33 cellular contexts compared by ENCODE assay signal in genomic region chrX:141947350-141947749, GRCh38. TPM values are rescaled to one million over a fixed set of nuclear protein-coding genes. Genes with fewer than 3 reads are reported as not detected.
"Had no signal": no experiment of that assay in that cellular context is flagged by ENCODE, and none has a peak within 500 bp of the region (broad histone marks: within the 10 kb centered on the region; RNA-seq: fewer than 3 reads in every experiment).

No MANE protein-coding gene starts in this region.

- H3K4me1 ChIP-seq: stomach, suprapubic skin, testis, thyroid gland, tibial artery, tibial nerve, transverse colon, upper lobe of left lung, upper lobe of right lung, uterus, vagina had no signal

- H3K4me3 ChIP-seq: stomach, suprapubic skin, testis, thoracic aorta, thyroid gland, tibial artery, tibial nerve, transverse colon, upper lobe of left lung, upper lobe of right lung, uterus, vagina had no signal

- H3K27me3 Mint-ChIP-seq: stimulated activated memory B cell treated with anti-CD40 and anti-IgM and Interleukin-4, amounts not matched to agents 10 μg/mL and 1 μg/mL and 100 μg/mL, for 72 hours; stimulated activated naive B cell treated with anti-CD40 and anti-IgM and Interleukin-4, amounts not matched to agents 10 μg/mL and 1 μg/mL and 100 μg/mL, for 72 hours; stimulated activated naive CD8-positive, alpha-beta T cell treated with anti-CD3 and anti-CD28 coated beads, Interleukin-15, amount 100 ng/mL, for 72 hours; stimulated activated naive CD8-positive, alpha-beta T cell treated with anti-CD3 and anti-CD28 coated beads, Interleukin-15, Interleukin-2, amounts not matched to agents 100 ng/mL and 50 ng/mL, for 24 hours; type B pancreatic cell had no signal

- H3K9me3 Mint-ChIP-seq: stimulated activated memory B cell treated with anti-CD40 and anti-IgM and Interleukin-4, amounts not matched to agents 10 μg/mL and 1 μg/mL and 100 μg/mL, for 72 hours; stimulated activated naive CD8-positive, alpha-beta T cell treated with anti-CD3 and anti-CD28 coated beads, Interleukin-15, amount 100 ng/mL, for 72 hours; stimulated activated naive CD8-positive, alpha-beta T cell treated with anti-CD3 and anti-CD28 coated beads, Interleukin-15, Interleukin-2, amounts not matched to agents 100 ng/mL and 50 ng/mL, for 24 hours; type B pancreatic cell had no signal

- H3K36me3 Mint-ChIP-seq: stimulated activated effector memory CD8-positive, alpha-beta T cell treated with anti-CD3 and anti-CD28 coated beads, Interleukin-12 subunit alpha, Interleukin-12 subunit beta, amount 100 ng/mL, for 72 hours; stimulated activated memory B cell treated with anti-CD40 and anti-IgM and Interleukin-4, amounts not matched to agents 10 μg/mL and 1 μg/mL and 100 μg/mL, for 72 hours; stimulated activated naive B cell treated with anti-CD40 and anti-IgM and Interleukin-4, amounts not matched to agents 10 μg/mL and 1 μg/mL and 100 μg/mL, for 72 hours; type B pancreatic cell had no signal

- DNase-seq: stimulated activated CD4-positive, alpha-beta T cell treated with anti-CD3 and anti-CD28 coated beads, Interleukin-2, amount 100 ng/mL, for 48 hours; stimulated activated CD4-positive, alpha-beta T cell treated with anti-CD3 and anti-CD28 coated beads, Interleukin-4, amount 100 ng/mL, for 1 hour; stimulated activated CD4-positive, alpha-beta T cell treated with anti-CD3 and anti-CD28 coated beads, Interleukin-4, amount 100 ng/mL, for 24 hours; stimulated activated CD4-positive, alpha-beta T cell treated with anti-CD3 and anti-CD28 coated beads, Interleukin-4, amount 100 ng/mL, for 4 hours; stimulated activated CD8-positive, alpha-beta memory T cell treated with anti-CD3 and anti-CD28 coated beads, Interleukin-4, amount 100 ng/mL, for 48 hours; stimulated activated naive B cell treated with anti-CD40 and anti-IgM and Interleukin-4, amounts not matched to agents 10 μg/mL and 1 μg/mL and 100 μg/mL, for 72 hours; stimulated activated naive CD4-positive, alpha-beta T cell; stimulated activated naive CD4-positive, alpha-beta T cell treated with Interleukin-2 at 50 U/mL for 16 hours; stimulated activated naive CD8-positive, alpha-beta T cell treated with anti-CD3 and anti-CD28 coated beads, Interleukin-15, amount 100 ng/mL, for 72 hours; stimulated activated naive CD8-positive, alpha-beta T cell treated with anti-CD3 and anti-CD28 coated beads, Interleukin-15, Interleukin-2, amounts not matched to agents 100 U/mL and 50 U/mL, for 24 hours; stomach; substantia nigra; testis; thyroid gland; tibial artery; transverse colon; trophoblast cell; upper lobe of left lung; upper lobe of right lung; uterus had no signal

- H3K27ac Mint-ChIP-seq: stimulated activated effector memory CD8-positive, alpha-beta T cell treated with anti-CD3 and anti-CD28 coated beads, Interleukin-12 subunit alpha, Interleukin-12 subunit beta, amount 100 ng/mL, for 72 hours; stimulated activated memory B cell treated with anti-CD40 and anti-IgM and Interleukin-4, amounts not matched to agents 10 μg/mL and 1 μg/mL and 100 μg/mL, for 72 hours; stimulated activated naive B cell treated with anti-CD40 and anti-IgM and Interleukin-4, amounts not matched to agents 10 μg/mL and 1 μg/mL and 100 μg/mL, for 72 hours; stimulated activated naive CD8-positive, alpha-beta T cell treated with anti-CD3 and anti-CD28 coated beads, Interleukin-15, amount 100 ng/mL, for 72 hours; stimulated activated naive CD8-positive, alpha-beta T cell treated with anti-CD3 and anti-CD28 coated beads, Interleukin-15, Interleukin-2, amounts not matched to agents 100 ng/mL and 50 ng/mL, for 24 hours; type B pancreatic cell had no signal

- ATAC-seq: stimulated activated effector memory CD8-positive, alpha-beta T cell treated with anti-CD3 and anti-CD28 coated beads, Interleukin-12 subunit alpha, Interleukin-12 subunit beta, amount 100 ng/mL, for 72 hours; stimulated activated memory B cell treated with anti-CD40 and anti-IgM and Interleukin-4, amounts not matched to agents 10 μg/mL and 1 μg/mL and 100 μg/mL, for 72 hours; stimulated activated naive B cell treated with anti-CD40 and anti-IgM and Interleukin-4, amounts not matched to agents 10 μg/mL and 1 μg/mL and 100 μg/mL, for 72 hours; stimulated activated naive CD8-positive, alpha-beta T cell treated with anti-CD3 and anti-CD28 coated beads, Interleukin-15, amount 100 ng/mL, for 72 hours; stimulated activated naive CD8-positive, alpha-beta T cell treated with anti-CD3 and anti-CD28 coated beads, Interleukin-15, Interleukin-2, amounts not matched to agents 100 U/mL and 50 U/mL, for 24 hours; upper lobe of right lung had no signal

- H3K27ac ChIP-seq: stomach, suprapubic skin, testis, thoracic aorta, thyroid gland, tibial artery, tibial nerve, transverse colon, upper lobe of left lung, upper lobe of right lung, uterus, vagina had no signal

- H3K4me3 Mint-ChIP-seq: stimulated activated effector memory CD8-positive, alpha-beta T cell treated with anti-CD3 and anti-CD28 coated beads, Interleukin-12 subunit alpha, Interleukin-12 subunit beta, amount 100 ng/mL, for 72 hours; stimulated activated memory B cell treated with anti-CD40 and anti-IgM and Interleukin-4, amounts not matched to agents 10 μg/mL and 1 μg/mL and 100 μg/mL, for 72 hours; stimulated activated naive B cell treated with anti-CD40 and anti-IgM and Interleukin-4, amounts not matched to agents 10 μg/mL and 1 μg/mL and 100 μg/mL, for 72 hours; stimulated activated naive CD8-positive, alpha-beta T cell treated with anti-CD3 and anti-CD28 coated beads, Interleukin-15, amount 100 ng/mL, for 72 hours; stimulated activated naive CD8-positive, alpha-beta T cell treated with anti-CD3 and anti-CD28 coated beads, Interleukin-15, Interleukin-2, amounts not matched to agents 100 ng/mL and 50 ng/mL, for 24 hours; type B pancreatic cell had no signal

- H3K36me3 ChIP-seq: stomach, suprapubic skin, thoracic aorta, thyroid gland, tibial artery, tibial nerve, transverse colon, upper lobe of left lung, upper lobe of right lung, uterus, vagina had no signal

- H3K9me3 ChIP-seq: suprapubic skin, testis, thoracic aorta, thyroid gland, tibial artery, tibial nerve, transverse colon, upper lobe of left lung, upper lobe of right lung, uterus, vagina had no signal

- H3K27me3 ChIP-seq: stomach, suprapubic skin, testis, thyroid gland, tibial artery, tibial nerve, transverse colon, upper lobe of left lung, upper lobe of right lung, uterus, vagina had no signal

- H3K4me1 Mint-ChIP-seq: stimulated activated effector memory CD8-positive, alpha-beta T cell treated with anti-CD3 and anti-CD28 coated beads, Interleukin-12 subunit alpha, Interleukin-12 subunit beta, amount 100 ng/mL, for 72 hours; stimulated activated memory B cell treated with anti-CD40 and anti-IgM and Interleukin-4, amounts not matched to agents 10 μg/mL and 1 μg/mL and 100 μg/mL, for 72 hours; stimulated activated naive B cell treated with anti-CD40 and anti-IgM and Interleukin-4, amounts not matched to agents 10 μg/mL and 1 μg/mL and 100 μg/mL, for 72 hours; stimulated activated naive CD8-positive, alpha-beta T cell treated with anti-CD3 and anti-CD28 coated beads, Interleukin-15, amount 100 ng/mL, for 72 hours had no signal

- FAIRE-seq: urothelium cell line had no signal

RNA-seq across cellular contexts. Expression of gene MAGEC1, which starts 43.7 kb away (rescaled TPM):
- total RNA-seq: stomach, subcutaneous adipose tissue, suprapubic skin, temporal lobe, thoracic aorta, tibial nerve, transverse colon, upper lobe of right lung, ureter, urinary bladder, uterus, vagina had no signal
